In the genomic region with DNA sequence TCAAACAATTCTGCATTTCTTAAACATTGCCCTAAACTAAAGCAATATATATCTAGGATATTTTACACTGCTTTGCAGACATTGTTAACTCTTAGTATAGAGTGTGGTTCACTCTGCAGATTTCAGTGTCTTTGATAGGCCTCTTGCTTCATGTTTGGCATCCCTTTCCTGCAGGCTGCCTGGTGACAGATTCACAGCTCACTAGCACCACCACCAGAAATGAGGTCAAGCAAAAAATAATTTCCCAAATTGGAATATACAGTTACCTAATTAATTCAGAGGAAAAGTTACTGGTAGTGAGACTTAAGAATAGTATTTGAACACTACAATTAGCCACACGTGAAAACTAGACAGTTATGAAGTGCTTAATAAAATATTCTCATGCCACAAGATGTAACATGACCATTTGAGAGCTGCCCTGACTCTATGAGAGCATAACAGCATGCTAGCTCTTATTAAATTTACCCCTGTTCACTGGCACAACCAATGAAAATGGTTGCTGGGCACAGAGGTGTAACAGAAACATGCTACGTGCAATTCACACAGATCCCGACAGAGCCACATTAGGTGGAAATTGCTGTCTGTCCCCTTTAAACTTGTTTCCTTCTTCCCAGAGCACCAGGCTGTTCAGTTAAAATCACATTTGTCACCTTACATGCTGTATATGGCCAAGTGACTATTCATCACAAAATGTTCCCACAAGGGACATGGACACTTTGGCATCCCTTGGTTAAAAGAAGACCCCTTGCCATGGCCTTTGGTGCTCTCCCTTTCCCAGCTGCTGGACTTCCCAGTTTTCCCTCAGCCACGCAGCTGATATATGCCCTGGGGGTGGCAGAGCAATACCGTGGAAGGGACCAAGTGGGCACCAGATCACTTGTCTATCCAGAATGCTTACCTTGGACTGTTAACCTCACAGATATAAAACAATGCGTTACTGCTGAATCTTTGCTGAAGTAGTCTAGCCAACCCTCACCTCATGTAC, we compare ENCODE assay signal across 9 cellular contexts. TPM values are rescaled to one million over a fixed set of nuclear protein-coding genes. Genes with fewer than 3 reads are reported as not detected.
DNase-seq lines count a peak whose midpoint lies in the region; ATAC-seq and TF ChIP-seq lines count a peak whose summit lies in the region.
"Had no signal": no experiment of that assay in that cellular context is flagged by ENCODE, and none has a peak within 500 bp of the region (broad histone marks: within the 10 kb centered on the region; RNA-seq: fewer than 3 reads in every experiment).

No MANE protein-coding gene starts in this region.

- H3K27me3 Mint-ChIP-seq in endodermal cell (ENCODE audit: insufficient read depth) = no peaks in the 10 kb centered on the region
- H3K27me3 Mint-ChIP-seq: central memory CD8-positive, alpha-beta T cell had no signal

- H3K27me3 ChIP-seq in endodermal cell (ENCODE audit: control insufficient read depth, insufficient read depth, low read length, poor library complexity, severe bottlenecking) = no peaks in the 10 kb centered on the region

- H3K4me3 Mint-ChIP-seq in endodermal cell = no peak overlapping the region
- H3K4me3 Mint-ChIP-seq: central memory CD8-positive, alpha-beta T cell had no signal

- H3K36me3 ChIP-seq in endodermal cell (ENCODE audit: control insufficient read depth, insufficient read depth, low read length) = no peaks in the 10 kb centered on the region

- no peak overlapping the region for H3K9ac ChIP-seq in endodermal cell (ENCODE audit: extremely low read depth, low read length, poor library complexity, severe bottlenecking)

- 81 to 95% methylated on average over 5 to 6 of the region's 6 CpGs for WGBS in endodermal cell (ENCODE audit: insufficient coverage in 1 of 2, insufficient read length in 1 of 2), 2 experiments

- H3K27ac ChIP-seq in endodermal cell (ENCODE audit: low read depth, low read length) = no peak overlapping the region

- no peak overlapping the region for H3K27ac Mint-ChIP-seq in endodermal cell

- H3K9me3 ChIP-seq in endodermal cell (ENCODE audit: control insufficient read depth, low read length) = peaks cover 5% of the 10 kb centered on the region

- peaks cover 33% of the 10 kb centered on the region for H3K36me3 Mint-ChIP-seq in endodermal cell (ENCODE audit: low read depth)

- peaks cover 4% of the 10 kb centered on the region for H3K4me1 ChIP-seq in endodermal cell (ENCODE audit: control insufficient read depth, insufficient read depth, low read length)

- peaks cover 11% of the 10 kb centered on the region for H3K9me3 Mint-ChIP-seq in endodermal cell

- H3K4me3 ChIP-seq in endodermal cell (ENCODE audit: low read length) = no peak overlapping the region

- no peak for ATAC-seq in HG03565 (IDR thresholded peaks at IDR 0.05; ENCODE audit: unreplicated experiment)

- in situ Hi-C loops in GM13976 (cut with MboI; ENCODE audit: low sequenced_read_pairs, unreplicated experiment) = no loop called here

- H3K4me1 Mint-ChIP-seq in endodermal cell = peaks cover 19% of the 10 kb centered on the region
- H3K4me1 Mint-ChIP-seq: central memory CD8-positive, alpha-beta T cell had no signal

- peak; percentile 4 for TF ChIP-seq CTCF in GM10266 (IDR thresholded peaks at IDR 0.05; ENCODE audit: control insufficient read depth, insufficient read depth, low read depth, missing control alignments)
- TF ChIP-seq CTCF in endodermal cell (conservative IDR thresholded peaks at IDR 0.05) = peak; percentile 65
- no peak for TF ChIP-seq CTCF in GM13976 (IDR thresholded peaks at IDR 0.05; ENCODE audit: borderline replicate concordance, control extremely low read depth, extremely low read depth, insufficient read depth, missing control alignments)

- DNase-seq in GM10266 (ENCODE audit: extremely low spot score) = no peak
- DNase-seq in NCI-H1694 treated with DMSO at 0.1 percent for 48 hours (lab: John Stamatoyannopoulos, UW) = peak; percentile 48
- no peak for DNase-seq in endodermal cell
- peak; percentile 38 for DNase-seq in pons (ENCODE audit: low spot score)
- no peak for DNase-seq in GM13976 (ENCODE audit: low spot score)
- DNase-seq in stimulated activated naive CD4-positive, alpha-beta T cell (lab: John Stamatoyannopoulos, UW) = no peak
- DNase-seq: GOT3 had no signal

RNA-seq across cellular contexts. Expression of gene PAIP2B, which starts 35.7 kb away (rescaled TPM):
- total RNA-seq in endodermal cell = 10 to 100 TPM; 21.2 to 29.6 TPM
- polyA plus RNA-seq in endodermal cell (2013, experiment 1 of 2) = 6.8 TPM
- 5.9 TPM for polyA plus RNA-seq in endodermal cell (2013, experiment 2 of 2)

Comparison
In these comparisons a context has a peak if more than half of its experiments do, and no peak if none do; other contexts are left out.
1. DNase-seq: peak in NCI-H1694 treated with DMSO at 0.1 percent for 48 hours (single experiment) and pons (single experiment); none in GM10266 (single experiment), endodermal cell (single experiment), GM13976 (single experiment) and stimulated activated naive CD4-positive, alpha-beta T cell (0 of 6).